Comparison of ENCODE assay signal across 1 cellular context in genomic region chr22:46736705-46737104, GRCh38.
TF ChIP-seq lines count a peak whose summit lies in the region.

No MANE protein-coding gene starts in this region.

TF ChIP-seq in endothelial cell of umbilical vein, 7 proteins besides CTCF, POLR2A, EP300 and RAD21:
- TF ChIP-seq EZH2 (IDR thresholded peaks at IDR 0.05; ENCODE audit: borderline replicate concordance, low read depth, low read length, severe bottlenecking): no peak
- no peak for TF ChIP-seq MYC (IDR thresholded peaks at IDR 0.05; ENCODE audit: low read depth, low read length)
- TF ChIP-seq FOS (IDR thresholded peaks at IDR 0.05; ENCODE audit: borderline replicate concordance, insufficient read depth, low read length): no peak
- no peak for TF ChIP-seq POLR2AphosphoS5 (IDR thresholded peaks at IDR 0.05; ENCODE audit: insufficient read depth, low read depth, low read length)
- no peak for TF ChIP-seq MAX (IDR thresholded peaks at IDR 0.05; ENCODE audit: insufficient read depth, insufficient read length)
